Comparison of ENCODE assay signal across 23 cellular contexts in genomic region chr5:11180890-11181289, GRCh38.
"Had no signal": no experiment of that assay in that cellular context is flagged by ENCODE, and none has a peak within 500 bp of the region (broad histone marks: within the 10 kb centered on the region; RNA-seq: fewer than 3 reads in every experiment).

No MANE protein-coding gene starts in this region.

- H3K36me3 Mint-ChIP-seq: mesothelial cell of epicardium; naive thymus-derived CD4-positive, alpha-beta T cell; stimulated activated effector memory CD8-positive, alpha-beta T cell treated with anti-CD3 and anti-CD28 coated beads, Interleukin-12 subunit alpha, Interleukin-12 subunit beta, amount 100 ng/mL, for 72 hours; type B pancreatic cell had no signal

- DNase-seq: dorsolateral prefrontal cortex; effector CD4-positive, alpha-beta T cell; gastrocnemius medialis; heart left ventricle; left cardiac atrium; left lung; mesenchymal stem cell; mucosa of descending colon; naive thymus-derived CD4-positive, alpha-beta T cell; nucleus accumbens; psoas muscle; sigmoid colon; stimulated activated CD4-positive, alpha-beta T cell treated with anti-CD3 and anti-CD28 coated beads, Interleukin-2, amount 100 ng/mL, for 24 hours; stimulated activated CD4-positive, alpha-beta T cell treated with anti-CD3 and anti-CD28 coated beads, Interleukin-4, amount 100 ng/mL, for 24 hours; stimulated activated naive CD4-positive, alpha-beta T cell treated with Interleukin-2 at 50 U/mL for 16 hours; stomach; tibial artery had no signal

- H3K27ac ChIP-seq: gastrocnemius medialis, heart left ventricle, hepatocyte, left lung, neural progenitor cell, psoas muscle, sigmoid colon, stomach, tibial artery had no signal

- H3K4me2 ChIP-seq: hepatocyte, neural progenitor cell had no signal

- H3K27ac Mint-ChIP-seq: mesothelial cell of epicardium; naive thymus-derived CD4-positive, alpha-beta T cell; nephron; stimulated activated effector memory CD8-positive, alpha-beta T cell treated with anti-CD3 and anti-CD28 coated beads, Interleukin-12 subunit alpha, Interleukin-12 subunit beta, amount 100 ng/mL, for 72 hours; type B pancreatic cell had no signal

- ATAC-seq: gastrocnemius medialis; left cardiac atrium; left lung; mucosa of descending colon; naive thymus-derived CD4-positive, alpha-beta T cell; psoas muscle; stimulated activated effector memory CD8-positive, alpha-beta T cell treated with anti-CD3 and anti-CD28 coated beads, Interleukin-12 subunit alpha, Interleukin-12 subunit beta, amount 100 ng/mL, for 72 hours had no signal

- H3K36me3 ChIP-seq: gastrocnemius medialis, heart left ventricle, left lung, neural progenitor cell, sigmoid colon, stomach, tibial artery had no signal

- H3K27me3 Mint-ChIP-seq: type B pancreatic cell had no signal

- H3K4me3 Mint-ChIP-seq: mesothelial cell of epicardium; naive thymus-derived CD4-positive, alpha-beta T cell; nephron; neural progenitor cell; stimulated activated effector memory CD8-positive, alpha-beta T cell treated with anti-CD3 and anti-CD28 coated beads, Interleukin-12 subunit alpha, Interleukin-12 subunit beta, amount 100 ng/mL, for 72 hours; type B pancreatic cell had no signal

- H3K4me1 Mint-ChIP-seq: mesothelial cell of epicardium; naive thymus-derived CD4-positive, alpha-beta T cell; nephron; stimulated activated effector memory CD8-positive, alpha-beta T cell treated with anti-CD3 and anti-CD28 coated beads, Interleukin-12 subunit alpha, Interleukin-12 subunit beta, amount 100 ng/mL, for 72 hours had no signal

- H3K9me3 ChIP-seq: gastrocnemius medialis, heart left ventricle, left lung, mucosa of descending colon, psoas muscle, sigmoid colon, stomach, tibial artery had no signal

- H3K9ac ChIP-seq: neural progenitor cell had no signal

- H3K4me1 ChIP-seq: gastrocnemius medialis, left lung, neural progenitor cell, psoas muscle, sigmoid colon, tibial artery had no signal

- H3K27me3 ChIP-seq: dorsolateral prefrontal cortex, gastrocnemius medialis, heart left ventricle, hepatocyte, left lung, neural progenitor cell, sigmoid colon, stomach had no signal

- H3K4me3 ChIP-seq: dorsolateral prefrontal cortex, gastrocnemius medialis, heart left ventricle, hepatocyte, left lung, mucosa of descending colon, neural progenitor cell, psoas muscle, sigmoid colon, stomach, tibial artery had no signal

- H3K9me3 Mint-ChIP-seq: mesothelial cell of epicardium, nephron, type B pancreatic cell had no signal
